ENCODE assay signal across 28 cellular contexts in the genomic region with DNA sequence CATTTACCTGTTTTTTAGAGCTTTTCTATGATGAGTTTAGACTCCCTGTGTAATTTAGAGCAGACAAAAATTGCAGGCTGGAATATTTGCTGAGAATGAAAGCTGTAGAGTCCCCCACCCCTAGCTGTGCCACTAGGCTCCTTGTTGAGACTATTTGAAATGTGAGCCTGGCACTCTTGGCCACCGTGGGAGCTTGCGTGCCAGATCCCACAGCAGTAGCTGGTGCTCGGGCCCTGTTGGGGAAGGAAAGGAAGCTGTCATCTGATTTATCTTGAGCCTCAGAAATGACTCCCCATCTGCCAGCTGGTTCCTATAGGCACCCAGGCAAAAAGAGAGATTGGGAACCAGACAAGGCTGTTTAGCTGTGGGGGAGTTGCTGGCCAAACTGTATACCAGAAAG. TPM values are rescaled to one million over a fixed set of nuclear protein-coding genes. Genes with fewer than 3 reads are reported as not detected.
DNase-seq lines count a peak whose midpoint lies in the region; ATAC-seq, FAIRE-seq and TF ChIP-seq lines count a peak whose summit lies in the region.
"Had no signal": no experiment of that assay in that cellular context is flagged by ENCODE, and none has a peak within 500 bp of the region (broad histone marks: within the 10 kb centered on the region; RNA-seq: fewer than 3 reads in every experiment).

No MANE protein-coding gene starts in this region.

- peaks cover 0 to 16% (median 8%) of the 10 kb centered on the region in 4 donors for H3K36me3 ChIP-seq in right lobe of liver
- H3K36me3 ChIP-seq: breast epithelium had no signal

- H3K36me3 Mint-ChIP-seq in CD4-positive, alpha-beta T cell (ENCODE audit: low read depth): peaks cover 86% of the 10 kb centered on the region

- H3K4me1 Mint-ChIP-seq in CD4-positive, alpha-beta T cell (ENCODE audit: low read depth): peaks cover 38% of the 10 kb centered on the region
- H3K4me1 Mint-ChIP-seq: CD14-positive monocyte, mesothelial cell of epicardium, neural crest cell had no signal

- no peak overlapping the region for H3K27ac ChIP-seq in CD4-positive, alpha-beta T cell (ENCODE audit: low read depth, low read length)
- peak overlapping the region in 2 of 3 donors; percentile 11 to 80 for H3K27ac ChIP-seq in right lobe of liver
- H3K27ac ChIP-seq: breast epithelium, transverse colon had no signal

- TF ChIP-seq POLR2A in right lobe of liver (IDR thresholded peaks at IDR 0.05): no peak
- TF ChIP-seq POLR2A in H54 (IDR thresholded peaks at IDR 0.05; ENCODE audit: low read depth, low read length): no peak

- FAIRE-seq in H54 (lab: Jason Lieb, UNC): no peak
- FAIRE-seq: endometrium, small intestine had no signal

- ATAC-seq in CD4-positive, alpha-beta T cell (ENCODE audit: poor library complexity): no peak
- ATAC-seq in right lobe of liver (peak in 2 of 4 donors; percentile 5 to 10), GM19023 (IDR thresholded peaks at IDR 0.05; ENCODE audit: unreplicated experiment) (no peak)
- ATAC-seq: activated CD4-positive, CD25-positive, alpha-beta regulatory T cell treated with anti-CD3 and anti-CD28 coated beads, Interleukin-2, amount 50 U/mL, for 24 hours; activated T-cell treated with anti-CD3 and anti-CD28 coated beads, Interleukin-2, amount 50 U/mL, for 72 hours; left colon; stimulated activated naive CD8-positive, alpha-beta T cell treated with anti-CD3 and anti-CD28 coated beads, Interleukin-15, amount 100 ng/mL, for 72 hours had no signal

- no peak for DNase-seq in CD4-positive, alpha-beta T cell
- peak; percentile 60 for DNase-seq in G401 (ENCODE audit: low spot score)
- peak; percentile 46 for DNase-seq in cerebellar cortex (ENCODE audit: low spot score)
- no peak for DNase-seq in right lobe of liver
- DNase-seq in H54 (ENCODE audit: insufficient read length, low spot score): no peak
- no peak for DNase-seq in NCI-H1436 treated with DMSO at 0.1 percent for 48 hours (lab: John Stamatoyannopoulos, UW)
- no peak for DNase-seq in MV-4-11 (lab: John Stamatoyannopoulos, UW)
- DNase-seq: activated CD8-positive, alpha-beta memory T cell treated with anti-CD3 and anti-CD28 coated beads for 24 hours; activated T-cell treated with anti-CD3 and anti-CD28 coated beads, Interleukin-2, amount 50 U/mL, for 72 hours; adrenal gland; cortex of kidney; Kasumi-1; left colon; NCI-H1048; NCI-H187 treated with DMSO at 0.1 percent for 48 hours; NCI-H2227 treated with DMSO at 0.1 percent for 48 hours; NCI-H748 treated with DMSO at 0.1 percent for 48 hours; small intestine; stimulated activated CD4-positive, alpha-beta T cell treated with anti-CD3 and anti-CD28 coated beads, Interleukin-2, amount 100 ng/mL, for 48 hours; stimulated activated naive CD8-positive, alpha-beta T cell treated with anti-CD3 and anti-CD28 coated beads, Interleukin-15, amount 100 ng/mL, for 72 hours; transverse colon had no signal

- WGBS in right lobe of liver (ENCODE audit: insufficient coverage, low coverage, low lambda C conversion rate, missing lambda C conversion rate): 75% methylated on average over 2 of the region's 3 CpGs

- TF ChIP-seq CTCF in CD4-positive, alpha-beta T cell (IDR thresholded peaks at IDR 0.05): no peak
- TF ChIP-seq CTCF in right lobe of liver (IDR thresholded peaks at IDR 0.05): no peak

- no peaks in the 10 kb centered on the region for H3K27me3 ChIP-seq in CD4-positive, alpha-beta T cell (ENCODE audit: control insufficient read depth, insufficient read depth, low read length)
- H3K27me3 ChIP-seq in right lobe of liver: no peaks in the 10 kb centered on the region
- H3K27me3 ChIP-seq: adrenal gland, breast epithelium, transverse colon had no signal

- H3K9me3 ChIP-seq in CD4-positive, alpha-beta T cell (ENCODE audit: control insufficient read depth, low read length): no peaks in the 10 kb centered on the region
- H3K9me3 ChIP-seq in right lobe of liver: no peaks in the 10 kb centered on the region
- H3K9me3 ChIP-seq: adrenal gland, breast epithelium, transverse colon had no signal

- H3K4me3 Mint-ChIP-seq in CD4-positive, alpha-beta T cell: no peak overlapping the region
- H3K4me3 Mint-ChIP-seq: activated T-cell treated with anti-CD3 and anti-CD28 coated beads, Interleukin-2, amount 50 U/mL, for 72 hours; CD14-positive monocyte; mesothelial cell of epicardium; neural crest cell; stimulated activated naive CD8-positive, alpha-beta T cell treated with anti-CD3 and anti-CD28 coated beads, Interleukin-15, amount 100 ng/mL, for 72 hours had no signal

- intact Hi-C loops in CD4-positive, alpha-beta T cell (cut with DNase I, micrococcal nuclease): no loop called here
- intact Hi-C loops in right lobe of liver (cut with DNase I): no loop called here

- in situ Hi-C loops in G401 (cut with HindIII; ENCODE audit: low sequenced_read_pairs): no loop called here

- POLR2A ChIA-PET in CD4-positive, alpha-beta T cell (lab: Charles Lee): interaction anchor here (1.3 kb wide), 1 partner anchor 115 kb away, joined by 3 read pairs; no protein-coding TSS in a partner anchor

- CTCF ChIA-PET in CD4-positive, alpha-beta T cell (lab: Charles Lee): interaction anchor here (1.0 kb wide), 1 partner anchor 15 kb away, joined by 3 read pairs; no protein-coding TSS in a partner anchor

- no peak overlapping the region for H3K4me3 ChIP-seq in right lobe of liver
- H3K4me3 ChIP-seq: adrenal gland, breast epithelium, transverse colon had no signal

- no peaks in the 10 kb centered on the region for H3K9me3 Mint-ChIP-seq in CD4-positive, alpha-beta T cell
- H3K9me3 Mint-ChIP-seq: activated T-cell treated with anti-CD3 and anti-CD28 coated beads, Interleukin-2, amount 50 U/mL, for 72 hours had no signal

- H3K4me1 ChIP-seq in right lobe of liver: peaks cover 0 to 35% (median 0%) of the 10 kb centered on the region in 4 donors
- H3K4me1 ChIP-seq: breast epithelium, transverse colon had no signal

- peak overlapping the region; percentile 57 for H3K27ac Mint-ChIP-seq in CD4-positive, alpha-beta T cell
- H3K27ac Mint-ChIP-seq: activated T-cell treated with anti-CD3 and anti-CD28 coated beads, Interleukin-2, amount 50 U/mL, for 72 hours; mesothelial cell of epicardium had no signal

- H3K27me3 Mint-ChIP-seq in CD4-positive, alpha-beta T cell: no peaks in the 10 kb centered on the region
- H3K27me3 Mint-ChIP-seq: stimulated activated naive CD8-positive, alpha-beta T cell treated with anti-CD3 and anti-CD28 coated beads, Interleukin-15, amount 100 ng/mL, for 72 hours had no signal

RNA-seq across cellular contexts. Expression of gene CLEC3B, which starts 23.4 kb away (rescaled TPM):
- under 1 TPM; 0.34 to 0.36 TPM for total RNA-seq in CD4-positive, alpha-beta T cell
- not detected in 2 replicates for total RNA-seq in G401 (2014; rRNA removed; shearing (Covaris generic))
- 10 to 100 TPM; 14.4 to 22.1 (median 19.6) TPM for total RNA-seq in right lobe of liver
- total RNA-seq: neural crest cell had no signal

RNA-seq across cellular contexts. Expression of gene EXOSC7, which starts 26.6 kb away (rescaled TPM):
- total RNA-seq in CD4-positive, alpha-beta T cell: 10 to 100 TPM; 28.1 to 28.4 TPM
- 66.9 and 78.1 TPM in 2 replicates for total RNA-seq in G401 (2014; rRNA removed; shearing (Covaris generic))
- 10 to 100 TPM; 15.1 to 25.7 (median 15.9) TPM for total RNA-seq in right lobe of liver

RNA-seq across cellular contexts. Expression of gene ZDHHC3, which starts 26.7 kb away (rescaled TPM):
- total RNA-seq in CD4-positive, alpha-beta T cell: 10 to 100 TPM; 34.4 to 34.6 TPM
- total RNA-seq in G401 (2014; rRNA removed; shearing (Covaris generic)): 93.2 and 98.2 TPM in 2 replicates
- 10 to 100 TPM; 27.5 to 36.7 (median 32.0) TPM for total RNA-seq in right lobe of liver

Comparison
In these comparisons a context has a peak if more than half of its experiments do, and no peak if none do; other contexts are left out.
1. DNase-seq: peak in G401 (single experiment) and cerebellar cortex (single experiment); none in CD4-positive, alpha-beta T cell (0 of 10), right lobe of liver (0 of 3), H54 (single experiment), NCI-H1436 treated with DMSO at 0.1 percent for 48 hours (single experiment) and MV-4-11 (single experiment).
2. RNA of gene CLEC3B, which starts 23.4 kb away (total RNA-seq): 14.4 to 22.1 TPM in right lobe of liver; 0.34 to 0.36 TPM in CD4-positive, alpha-beta T cell and not detected in G401; every median in the first group is over 10 times any median in the second.